1 cellular context compared by ENCODE assay signal in the genomic region with DNA sequence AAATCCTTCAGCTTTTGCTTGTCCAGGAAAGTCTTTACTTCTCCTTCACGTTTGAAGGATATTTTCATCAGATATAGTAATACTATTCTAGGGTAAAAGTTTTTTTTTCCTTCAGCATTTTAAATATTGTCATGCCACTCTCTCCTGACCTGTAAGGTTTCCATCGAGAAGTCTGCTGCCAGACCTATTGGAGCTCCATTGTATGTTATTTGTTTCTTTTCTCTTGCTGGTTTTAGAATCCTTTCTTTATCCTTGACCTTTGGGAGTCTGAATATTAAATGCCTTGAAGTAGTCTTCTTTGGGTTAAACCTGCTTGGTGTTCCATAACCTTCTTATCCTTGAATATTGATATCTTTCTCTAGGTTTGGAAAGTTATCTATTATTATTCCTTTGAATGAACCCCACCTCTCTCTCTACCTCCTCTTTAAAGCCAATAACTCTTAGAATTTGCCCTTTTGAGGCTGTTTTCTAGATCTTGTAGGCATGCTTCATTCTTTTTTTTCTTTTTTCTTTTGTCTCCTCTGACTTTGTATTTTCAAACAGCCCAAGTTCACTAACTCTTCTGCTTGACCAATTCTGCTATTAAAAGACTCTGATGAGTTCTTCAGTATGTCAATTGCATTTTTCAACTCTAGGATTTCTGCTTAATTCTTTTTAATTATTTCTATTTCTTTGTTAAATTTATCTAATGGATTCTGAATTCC.
A peak's percentile ranks its signal among the peaks of the same experiment; 100 is the strongest.
TF ChIP-seq lines count a peak whose summit lies in the region.

No MANE protein-coding gene starts in this region.

TF ChIP-seq in HEK293, 187 proteins besides CTCF, POLR2A, EP300 and RAD21:
- TF ChIP-seq ZNF398 (tag by site-specific recombination; IDR thresholded peaks at IDR 0.05) (no peak), SETDB1 (IDR thresholded peaks at IDR 0.05; ENCODE audit: insufficient read length, low read length) (peak; percentile 91), ZNF791 (tag by site-specific recombination; IDR thresholded peaks at IDR 0.05) (peak; percentile 96), ZNF404 (tag by site-specific recombination; IDR thresholded peaks at IDR 0.05) (no peak), ZNF416 (tag by site-specific recombination; IDR thresholded peaks at IDR 0.05) (no peak)
- TF ChIP-seq, protein P1, sequence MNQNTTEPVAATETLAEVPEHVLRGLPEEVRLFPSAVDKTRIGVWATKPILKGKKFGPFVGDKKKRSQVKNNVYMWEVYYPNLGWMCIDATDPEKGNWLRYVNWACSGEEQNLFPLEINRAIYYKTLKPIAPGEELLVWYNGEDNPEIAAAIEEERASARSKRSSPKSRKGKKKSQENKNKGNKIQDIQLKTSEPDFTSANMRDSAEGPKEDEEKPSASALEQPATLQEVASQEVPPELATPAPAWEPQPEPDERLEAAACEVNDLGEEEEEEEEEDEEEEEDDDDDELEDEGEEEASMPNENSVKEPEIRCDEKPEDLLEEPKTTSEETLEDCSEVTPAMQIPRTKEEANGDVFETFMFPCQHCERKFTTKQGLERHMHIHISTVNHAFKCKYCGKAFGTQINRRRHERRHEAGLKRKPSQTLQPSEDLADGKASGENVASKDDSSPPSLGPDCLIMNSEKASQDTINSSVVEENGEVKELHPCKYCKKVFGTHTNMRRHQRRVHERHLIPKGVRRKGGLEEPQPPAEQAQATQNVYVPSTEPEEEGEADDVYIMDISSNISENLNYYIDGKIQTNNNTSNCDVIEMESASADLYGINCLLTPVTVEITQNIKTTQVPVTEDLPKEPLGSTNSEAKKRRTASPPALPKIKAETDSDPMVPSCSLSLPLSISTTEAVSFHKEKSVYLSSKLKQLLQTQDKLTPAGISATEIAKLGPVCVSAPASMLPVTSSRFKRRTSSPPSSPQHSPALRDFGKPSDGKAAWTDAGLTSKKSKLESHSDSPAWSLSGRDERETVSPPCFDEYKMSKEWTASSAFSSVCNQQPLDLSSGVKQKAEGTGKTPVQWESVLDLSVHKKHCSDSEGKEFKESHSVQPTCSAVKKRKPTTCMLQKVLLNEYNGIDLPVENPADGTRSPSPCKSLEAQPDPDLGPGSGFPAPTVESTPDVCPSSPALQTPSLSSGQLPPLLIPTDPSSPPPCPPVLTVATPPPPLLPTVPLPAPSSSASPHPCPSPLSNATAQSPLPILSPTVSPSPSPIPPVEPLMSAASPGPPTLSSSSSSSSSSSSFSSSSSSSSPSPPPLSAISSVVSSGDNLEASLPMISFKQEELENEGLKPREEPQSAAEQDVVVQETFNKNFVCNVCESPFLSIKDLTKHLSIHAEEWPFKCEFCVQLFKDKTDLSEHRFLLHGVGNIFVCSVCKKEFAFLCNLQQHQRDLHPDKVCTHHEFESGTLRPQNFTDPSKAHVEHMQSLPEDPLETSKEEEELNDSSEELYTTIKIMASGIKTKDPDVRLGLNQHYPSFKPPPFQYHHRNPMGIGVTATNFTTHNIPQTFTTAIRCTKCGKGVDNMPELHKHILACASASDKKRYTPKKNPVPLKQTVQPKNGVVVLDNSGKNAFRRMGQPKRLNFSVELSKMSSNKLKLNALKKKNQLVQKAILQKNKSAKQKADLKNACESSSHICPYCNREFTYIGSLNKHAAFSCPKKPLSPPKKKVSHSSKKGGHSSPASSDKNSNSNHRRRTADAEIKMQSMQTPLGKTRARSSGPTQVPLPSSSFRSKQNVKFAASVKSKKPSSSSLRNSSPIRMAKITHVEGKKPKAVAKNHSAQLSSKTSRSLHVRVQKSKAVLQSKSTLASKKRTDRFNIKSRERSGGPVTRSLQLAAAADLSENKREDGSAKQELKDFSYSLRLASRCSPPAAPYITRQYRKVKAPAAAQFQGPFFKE (tag by site-specific recombination; IDR thresholded peaks at IDR 0.05; ENCODE audit: borderline replicate concordance) = no peak
